ENCODE assay signal across 8 cellular contexts in the genomic region with DNA sequence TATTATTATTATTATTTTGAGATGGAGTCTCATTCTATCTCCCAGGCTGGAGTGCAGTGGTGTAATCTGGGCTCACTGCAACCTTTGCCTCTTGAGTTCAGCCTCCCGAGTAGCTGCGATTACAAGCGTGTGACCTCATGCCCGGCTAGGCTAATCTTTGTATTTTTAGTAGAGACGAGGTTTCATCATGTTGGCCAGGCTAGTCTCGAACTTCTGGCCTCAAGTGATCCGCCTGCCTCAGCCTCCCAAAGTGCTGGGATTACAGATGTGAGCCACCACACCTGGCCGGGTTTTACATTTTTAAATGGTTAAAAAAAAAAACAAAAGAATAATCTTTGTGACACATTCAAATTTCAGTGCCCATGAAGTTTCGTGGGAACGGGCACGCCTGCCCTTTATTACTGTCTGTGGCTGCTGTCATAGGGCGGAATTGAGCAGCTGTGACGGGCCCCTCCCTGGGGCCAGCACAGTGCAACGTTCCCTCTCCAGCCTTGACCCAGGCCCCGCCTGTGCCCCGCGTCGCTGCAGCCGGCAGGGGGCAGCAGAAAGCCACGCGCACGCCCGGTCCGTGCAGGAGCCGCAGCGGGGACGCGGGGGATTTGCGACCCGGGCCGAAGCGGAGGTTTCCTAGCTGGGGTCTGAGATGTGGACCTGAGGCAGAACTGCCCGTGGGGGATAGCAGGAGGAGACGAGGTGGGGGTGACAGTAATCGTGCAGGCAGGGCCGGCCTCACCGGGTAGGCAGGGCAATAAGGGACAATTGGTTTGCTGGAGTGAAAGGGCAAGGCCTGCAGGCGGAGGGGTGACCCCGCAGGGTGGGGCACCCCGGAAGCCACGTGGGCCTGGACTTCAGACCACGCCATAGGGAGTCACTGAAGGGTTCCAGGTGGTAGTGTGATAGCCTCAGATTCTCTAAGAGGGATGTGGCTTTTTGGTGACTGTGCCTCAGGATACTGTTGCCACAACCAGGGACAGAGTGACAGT.
DNase-seq lines count a peak whose midpoint lies in the region; ATAC-seq and TF ChIP-seq lines count a peak whose summit lies in the region.

No MANE protein-coding gene starts in this region.

- peak overlapping the region; percentile 52 for H3K4me3 ChIP-seq in WI38 (ENCODE audit: low read depth, low read length)
- peak overlapping the region; percentile 35 to 48 for H3K4me3 ChIP-seq in cardiac fibroblast (replicated peaks in 1 of 2; ENCODE audit: low read depth in 2 of 2, low read length in 2 of 2)

- DNase-seq in NCI-H345 (lab: John Stamatoyannopoulos, UW) (peak; percentile 58), NCI-H345 treated with DMSO at 0.1 percent for 48 hours (lab: John Stamatoyannopoulos, UW; ENCODE audit: unreplicated experiment) (no peak), NCI-H2029 (lab: John Stamatoyannopoulos, UW) (peak; percentile 62), cardiac fibroblast (ENCODE audit: low read depth in 2 of 2) (peak; percentile 67 to 70), islet precursor cell (peak; percentile 92)
- DNase-seq in stimulated activated CD4-positive, alpha-beta T cell treated with anti-CD3 and anti-CD28 coated beads, Interleukin-12 subunit alpha, Interleukin-12 subunit beta, amount 100 ng/mL, for 48 hours (ENCODE audit: low read depth in 2 of 3, low spot score in 1 of 3) = peak; percentile 47 to 69 (median 53)

- peak; percentile 95 for TF ChIP-seq CTCF in WI38 (IDR thresholded peaks at IDR 0.05; ENCODE audit: low read depth, low read length)
- TF ChIP-seq CTCF in cardiac fibroblast (IDR thresholded peaks at IDR 0.05; ENCODE audit: low read depth, low read length) = peak; percentile 78

- peak; percentile 94 for ATAC-seq in HG02870 (IDR thresholded peaks at IDR 0.05; ENCODE audit: unreplicated experiment)
